In genomic region chr11:76783901-76784813, GRCh38 we compare ENCODE assay signal across 8 cellular contexts. TPM values are rescaled to one million over a fixed set of nuclear protein-coding genes. Genes with fewer than 3 reads are reported as not detected.
DNase-seq lines count a peak whose midpoint lies in the region; ATAC-seq and TF ChIP-seq lines count a peak whose summit lies in the region.

No MANE protein-coding gene starts in this region.

- peak overlapping the region; percentile 75 for H3K4me2 ChIP-seq in DOHH2 (ENCODE audit: low read length)

- no peaks in the 10 kb centered on the region for H3K36me3 ChIP-seq in DOHH2 (ENCODE audit: control insufficient read depth, low read length)
- no peaks in the 10 kb centered on the region for H3K36me3 ChIP-seq in breast epithelium
- H3K36me3 ChIP-seq in kidney epithelial cell (ENCODE audit: control insufficient read depth, insufficient read depth, low read length): no peaks in the 10 kb centered on the region
- no peaks in the 10 kb centered on the region for H3K36me3 ChIP-seq in testis (ENCODE audit: low read depth, missing control alignments)

- H3K27me3 ChIP-seq in DOHH2 (ENCODE audit: control insufficient read depth, low read length): peaks cover 20% of the 10 kb centered on the region
- H3K27me3 ChIP-seq in breast epithelium: no peaks in the 10 kb centered on the region
- no peaks in the 10 kb centered on the region for H3K27me3 ChIP-seq in kidney epithelial cell (ENCODE audit: control insufficient read depth, insufficient read depth, low read length)
- no peaks in the 10 kb centered on the region for H3K27me3 ChIP-seq in testis

- ATAC-seq in HG02610 (IDR thresholded peaks at IDR 0.05; ENCODE audit: unreplicated experiment) (no peak), HG03520 (IDR thresholded peaks at IDR 0.05; ENCODE audit: unreplicated experiment) (no peak)

- H3K9me2 ChIP-seq in DOHH2 (replicated peaks; ENCODE audit: control insufficient read depth, low read length): no peaks in the 10 kb centered on the region

- intact Hi-C loops in breast epithelium (cut with DNase I; ENCODE audit: low total_unique reads): no loop called here
- intact Hi-C loops in testis (cut with DNase I; ENCODE audit: low total_unique reads): no loop called here

- TF ChIP-seq CTCF in DOHH2 (IDR thresholded peaks at IDR 0.05; ENCODE audit: low read depth, low read length, poor library complexity, severe bottlenecking) (no peak), NB4 (IDR thresholded peaks at IDR 0.05; ENCODE audit: low read depth, low read length) (no peak), breast epithelium (IDR thresholded peaks at IDR 0.05) (no peak), kidney epithelial cell (IDR thresholded peaks at IDR 0.05; ENCODE audit: insufficient read depth, low read length, poor library complexity, severe bottlenecking) (no peak), testis (IDR thresholded peaks at IDR 0.05) (no peak)

- TF ChIP-seq POLR2A in NB4 (IDR thresholded peaks at IDR 0.05; ENCODE audit: extremely low read depth, insufficient read length): no peak
- TF ChIP-seq POLR2A in breast epithelium (IDR thresholded peaks at IDR 0.05): peak; percentile 34
- no peak for TF ChIP-seq POLR2A in testis (IDR thresholded peaks at IDR 0.05)

- no peaks in the 10 kb centered on the region for H3K79me2 ChIP-seq in DOHH2 (ENCODE audit: control insufficient read depth, low read length)

- no peaks in the 10 kb centered on the region for H4K20me1 ChIP-seq in DOHH2 (ENCODE audit: control insufficient read depth, insufficient read depth, low read depth, low read length)

- H3K4me1 ChIP-seq in DOHH2 (ENCODE audit: control insufficient read depth, low read length): 0 out of 2 replicates have a peak, but pooled peaks cover 8% of the 10 kb centered on the region
- peaks cover 28 to 44% of the 10 kb centered on the region in 2 donors for H3K4me1 ChIP-seq in breast epithelium
- H3K4me1 ChIP-seq in testis: peaks cover 28% of the 10 kb centered on the region

- DNase-seq in NB4 (ENCODE audit: low read depth) (peak; percentile 85), breast epithelium (ENCODE audit: low spot score in 2 of 2) (peak; percentile 50 to 63), kidney epithelial cell (ENCODE audit: low read depth) (no peak), testis (peak; percentile 67), NCI-H1694 treated with DMSO at 0.1 percent for 48 hours (lab: John Stamatoyannopoulos, UW) (no peak)

- H3K9me3 ChIP-seq in DOHH2 (ENCODE audit: control insufficient read depth, insufficient read depth, low read length) (no peaks in the 10 kb centered on the region), breast epithelium (no peaks in the 10 kb centered on the region), testis (no peaks in the 10 kb centered on the region)

- H3K27ac ChIP-seq in DOHH2 (ENCODE audit: low read depth, low read length) (no peak overlapping the region), breast epithelium (peak overlapping the region; percentile 93 to 99), testis (peak overlapping the region; percentile 82 to 93)

- WGBS in testis, 2 donors: 2 to 5% methylated on average over 11 to 62 of the region's 64 CpGs

- no peaks in the 10 kb centered on the region for H3F3A ChIP-seq in DOHH2 (ENCODE audit: control insufficient read depth, insufficient read depth)

- H3K4me3 ChIP-seq in DOHH2 (ENCODE audit: low read length): peak overlapping the region; percentile 73; the same call in 1 of the 2 replicates
- peak overlapping the region; percentile 83 for H3K4me3 ChIP-seq in NB4 (ENCODE audit: low read depth, low read length)
- H3K4me3 ChIP-seq in breast epithelium: peak overlapping the region; percentile 90 to 94 (median 90)
- H3K4me3 ChIP-seq in kidney epithelial cell (ENCODE audit: low read depth, low read length): peak overlapping the region; percentile 97
- peak overlapping the region; percentile 80 to 92 for H3K4me3 ChIP-seq in testis

RNA-seq across cellular contexts. Expression of gene TSKU, which starts 1.0 kb away (rescaled TPM):
- 100 to 1,000 TPM in 1 of 3 donors, 10 to 100 TPM in 2; 51.1 to 360 (median 65.1) TPM for total RNA-seq in breast epithelium
- 59.5 and 67.6 TPM in 2 replicates for total RNA-seq in kidney epithelial cell
- 10 to 100 TPM; 17.1 to 30.2 TPM for total RNA-seq in testis
- polyA plus RNA-seq in testis (ENCODE audit: insufficient read depth, low read depth, low replicate concordance): 25.9 TPM

Comparison
In these comparisons a context has a peak if more than half of its experiments do, and no peak if none do; other contexts are left out.
1. DNase-seq: peak in NB4 (single experiment), breast epithelium (2 of 2) and testis (single experiment); none in kidney epithelial cell (single experiment) and NCI-H1694 treated with DMSO at 0.1 percent for 48 hours (single experiment).
2. Peak in every context shown above with its lines, with median percentiles within 50 percentile points of each other: H3K4me3 ChIP-seq.